ENCODE assay signal across 22 cellular contexts in the genomic region with DNA sequence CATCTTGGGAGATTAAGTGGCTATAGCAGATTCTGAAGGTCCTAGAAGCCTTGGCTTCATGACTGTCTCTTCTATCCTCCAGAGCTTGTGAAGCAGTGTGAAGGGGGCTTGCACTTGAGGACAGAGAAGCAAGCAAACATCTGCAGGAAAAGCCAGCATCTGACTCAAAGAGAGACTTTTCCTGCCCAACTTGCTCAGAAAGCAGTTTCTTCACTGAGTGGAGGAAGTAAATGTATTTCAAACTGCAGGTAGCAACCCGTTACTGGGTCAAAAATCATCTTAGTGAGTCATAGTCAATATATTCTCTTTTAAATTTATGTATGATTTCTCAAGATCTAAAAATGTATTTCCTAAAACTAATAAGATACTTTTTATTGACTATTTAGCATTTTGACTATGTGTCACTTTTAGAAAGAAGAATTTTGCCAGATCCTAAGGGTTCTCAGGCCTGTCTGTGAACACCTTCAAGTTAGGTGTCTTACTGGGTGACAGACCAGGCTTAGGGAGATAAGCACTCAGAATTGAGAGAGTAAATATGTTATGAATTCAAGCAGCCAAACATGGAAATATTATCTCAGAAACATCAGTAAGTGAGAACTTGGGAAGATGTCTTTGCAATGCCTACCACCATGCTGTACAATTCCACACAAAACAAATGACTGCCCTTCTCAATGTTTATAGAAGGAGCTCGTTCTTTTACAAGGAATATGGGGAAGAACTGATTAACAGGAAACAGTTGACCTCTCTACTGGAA.
"Had no signal": no experiment of that assay in that cellular context is flagged by ENCODE, and none has a peak within 500 bp of the region (broad histone marks: within the 10 kb centered on the region; RNA-seq: fewer than 3 reads in every experiment).

No MANE protein-coding gene starts in this region.

- H3K27me3 Mint-ChIP-seq: natural killer cell treated with Interleukin-12 subunit alpha and Interleukin-12 subunit beta and Interleukin-15 and Interleukin-18, amount 100 ng/mL, for 72 hours; progenitor cell of endocrine pancreas had no signal

- H3K36me3 ChIP-seq: heart left ventricle, pancreas, stomach, thoracic aorta, upper lobe of left lung, vagina had no signal

- H3K4me3 ChIP-seq: heart left ventricle, lung, pancreas, stomach, thoracic aorta, upper lobe of left lung, vagina had no signal

- ATAC-seq: heart left ventricle; left colon; left ventricle myocardium superior; natural killer cell treated with Interleukin-12 subunit alpha and Interleukin-12 subunit beta and Interleukin-15 and Interleukin-18, amount 100 ng/mL, for 72 hours; pancreas; right cardiac atrium had no signal

- H3K4me1 ChIP-seq: heart left ventricle, pancreas, stomach, upper lobe of left lung, vagina had no signal

- DNase-seq: effector memory CD4-positive, alpha-beta T cell; erythroblast; heart left ventricle; hippocampal formation; left colon; left ventricle myocardium superior; mesenchymal stem cell; midbrain; occipital lobe; pancreas; right cardiac atrium; small intestine; stimulated activated CD4-positive, alpha-beta T cell treated with anti-CD3 and anti-CD28 coated beads, Interleukin-12 subunit alpha, Interleukin-12 subunit beta, amount 100 ng/mL, for 4 hours; stomach; substantia nigra; upper lobe of left lung had no signal

- H3K27me3 ChIP-seq: heart left ventricle, pancreas, stomach, upper lobe of left lung, vagina had no signal

- H3K9me3 ChIP-seq: heart left ventricle, pancreas, stomach, thoracic aorta, upper lobe of left lung, vagina had no signal

- H3K27ac ChIP-seq: heart left ventricle, pancreas, stomach, thoracic aorta, upper lobe of left lung, vagina had no signal

- H3K27ac Mint-ChIP-seq: natural killer cell treated with Interleukin-12 subunit alpha and Interleukin-12 subunit beta and Interleukin-15 and Interleukin-18, amount 100 ng/mL, for 72 hours; progenitor cell of endocrine pancreas had no signal

- H3K4me3 Mint-ChIP-seq: natural killer cell treated with Interleukin-12 subunit alpha and Interleukin-12 subunit beta and Interleukin-15 and Interleukin-18, amount 100 ng/mL, for 72 hours had no signal

- FAIRE-seq: frontal cortex, pancreas, small intestine had no signal
